37 cellular contexts compared by ENCODE assay signal in genomic region chr1:240517891-240518290, GRCh38.
"Had no signal": no experiment of that assay in that cellular context is flagged by ENCODE, and none has a peak within 500 bp of the region (broad histone marks: within the 10 kb centered on the region; RNA-seq: fewer than 3 reads in every experiment).

No MANE protein-coding gene starts in this region.

- H3K9me3 Mint-ChIP-seq: activated B cell treated with CpG ODN at 0.5 μM for 24 hours; activated CD4-positive, alpha-beta memory T cell treated with anti-CD3 and anti-CD28 coated beads for 36 hours; activated CD4-positive, alpha-beta T cell treated with anti-CD3 and anti-CD28 coated beads, Interleukin-2, amount 10 ng/mL, durations not matched to agents 24 days and 14 days; activated naive CD4-positive, alpha-beta T cell treated with anti-CD3 and anti-CD28 coated beads, Interleukin-2, amount 50 U/mL, for 24 hours; activated T-cell treated with anti-CD3 and anti-CD28 coated beads, Interleukin-2, amount 50 U/mL, for 24 hours; brain; T-helper 1 cell treated with Interleukin-12 subunit alpha and Interleukin-12 subunit beta and Interleukin-4 antibody, amounts not matched to agents 30 μg/mL and 1 μg/mL, for 36 hours; T-helper 2 cell treated with Interferon-gamma antibody and Interleukin-4, amounts not matched to agents 5 μg/mL and 100 μg/mL, for 36 hours had no signal

- H3K4me3 ChIP-seq: ascending aorta, cardiac muscle cell had no signal

- H3K4me1 Mint-ChIP-seq: activated B cell treated with CpG ODN at 0.5 μM for 24 hours; activated CD4-positive, alpha-beta T cell treated with anti-CD3 and anti-CD28 coated beads, Interleukin-2, amount 10 ng/mL, durations not matched to agents 24 days and 14 days; activated CD8-positive, alpha-beta memory T cell treated with anti-CD3 and anti-CD28 coated beads, Interleukin-2, amount 10 ng/mL, durations not matched to agents 7 days and 5 days; activated naive CD4-positive, alpha-beta T cell treated with anti-CD3 and anti-CD28 coated beads, Interleukin-2, amount 10 ng/mL, durations not matched to agents 7 days and 5 days; activated naive CD4-positive, alpha-beta T cell treated with anti-CD3 and anti-CD28 coated beads, Interleukin-2, amount 50 U/mL, for 24 hours; activated naive CD8-positive, alpha-beta T cell treated with anti-CD3 and anti-CD28 coated beads, Interleukin-2, amount 10 ng/mL, durations not matched to agents 7 days and 5 days; activated naive CD8-positive, alpha-beta T cell treated with anti-CD3 and anti-CD28 coated beads, Interleukin-2, amount 50 U/mL, for 24 hours; brain; central memory CD8-positive, alpha-beta T cell had no signal

- H3K36me3 ChIP-seq: ascending aorta, cardiac muscle cell had no signal

- DNase-seq: activated B cell treated with CpG ODN at 0.5 μM for 24 hours; activated CD4-positive, alpha-beta memory T cell treated with anti-CD3 and anti-CD28 coated beads for 36 hours; activated CD4-positive, alpha-beta T cell treated with anti-CD3 and anti-CD28 coated beads for 4 hours; activated CD4-positive, alpha-beta T cell treated with anti-CD3 and anti-CD28 coated beads, Interleukin-2, amount 10 ng/mL, durations not matched to agents 24 days and 14 days; activated CD4-positive, alpha-beta T cell treated with anti-CD3 and anti-CD28 coated beads, Interleukin-2, amount 50 U/mL, for 1 hour; activated CD4-positive, alpha-beta T cell treated with anti-CD3 and anti-CD28 coated beads, Interleukin-2, amount 50 U/mL, for 4 hours; activated CD4-positive, CD25-positive, alpha-beta regulatory T cell treated with anti-CD3 and anti-CD28 coated beads, Interleukin-2, amount 50 U/mL, for 72 hours; activated CD8-positive, alpha-beta memory T cell treated with anti-CD3 and anti-CD28 coated beads for 24 hours; activated CD8-positive, alpha-beta memory T cell treated with anti-CD3 and anti-CD28 coated beads, Interleukin-2, amount 10 ng/mL, durations not matched to agents 7 days and 5 days; activated CD8-positive, alpha-beta memory T cell treated with anti-CD3 and anti-CD28 coated beads, Interleukin-2, amount 50 U/mL, for 48 hours; activated CD8-positive, alpha-beta T cell treated with anti-CD3 and anti-CD28 coated beads for 36 hours; activated effector memory CD4-positive, alpha-beta T cell treated with Interleukin-2 at 50 U/mL for 16 hours; activated gamma-delta T cell; activated naive CD4-positive, alpha-beta T cell treated with anti-CD3 and anti-CD28 coated beads, Interleukin-2, amount 10 ng/mL, durations not matched to agents 7 days and 5 days; activated naive CD4-positive, alpha-beta T cell treated with Interleukin-2 at 50 U/mL for 16 hours; activated naive CD8-positive, alpha-beta T cell treated with anti-CD3 and anti-CD28 coated beads, Interleukin-2, amount 10 ng/mL, durations not matched to agents 7 days and 5 days; activated naive CD8-positive, alpha-beta T cell treated with anti-CD3 and anti-CD28 coated beads, Interleukin-2, amount 50 U/mL, for 24 hours; activated T-cell treated with anti-CD3 and anti-CD28 coated beads, Interleukin-2, amount 50 U/mL, for 24 hours; activated T-cell treated with anti-CD3 and anti-CD28 coated beads, Interleukin-2, amount 50 U/mL, for 48 hours; amygdala; anterior cingulate cortex; cerebellar nuclear complex; T-helper 1 cell; T-helper 2 cell; T-helper 9 cell had no signal

- H3K27ac Mint-ChIP-seq: activated B cell treated with CpG ODN at 0.5 μM for 24 hours; activated CD4-positive, alpha-beta memory T cell treated with anti-CD3 and anti-CD28 coated beads for 36 hours; activated CD4-positive, alpha-beta T cell treated with anti-CD3 and anti-CD28 coated beads, Interleukin-2, amount 10 ng/mL, durations not matched to agents 24 days and 14 days; activated CD8-positive, alpha-beta memory T cell treated with anti-CD3 and anti-CD28 coated beads, Interleukin-2, amount 10 ng/mL, durations not matched to agents 7 days and 5 days; activated CD8-positive, alpha-beta T cell treated with anti-CD3 and anti-CD28 coated beads for 36 hours; activated naive CD4-positive, alpha-beta T cell treated with anti-CD3 and anti-CD28 coated beads, Interleukin-2, amount 10 ng/mL, durations not matched to agents 7 days and 5 days; activated naive CD4-positive, alpha-beta T cell treated with anti-CD3 and anti-CD28 coated beads, Interleukin-2, amount 50 U/mL, for 24 hours; activated naive CD8-positive, alpha-beta T cell; activated naive CD8-positive, alpha-beta T cell treated with anti-CD3 and anti-CD28 coated beads, Interleukin-2, amount 10 ng/mL, durations not matched to agents 7 days and 5 days; activated naive CD8-positive, alpha-beta T cell treated with anti-CD3 and anti-CD28 coated beads, Interleukin-2, amount 50 U/mL, for 24 hours; activated T-cell treated with anti-CD3 and anti-CD28 coated beads, Interleukin-2, amount 50 U/mL, for 24 hours; activated T-helper 2 cell treated with anti-CD3 and anti-CD28 coated beads, Interferon-gamma antibody, Interleukin-2, Interleukin-4, amounts not matched to agents 10 μg/mL and 5 μg/mL and 100 μg/mL, durations not matched to agents 14 hours and 24 hours and 36 hours; brain; T-helper 1 cell treated with Interleukin-12 subunit alpha and Interleukin-12 subunit beta and Interleukin-4 antibody, amounts not matched to agents 30 μg/mL and 1 μg/mL, for 36 hours; T-helper 2 cell treated with Interferon-gamma antibody and Interleukin-4, amounts not matched to agents 5 μg/mL and 100 μg/mL, for 36 hours had no signal

- ATAC-seq: activated CD8-positive, alpha-beta memory T cell treated with anti-CD3 and anti-CD28 coated beads, Interleukin-2, amount 10 ng/mL, durations not matched to agents 7 days and 5 days; activated CD8-positive, alpha-beta T cell treated with anti-CD3 and anti-CD28 coated beads for 36 hours; activated naive CD8-positive, alpha-beta T cell treated with anti-CD3 and anti-CD28 coated beads, Interleukin-2, amount 50 U/mL, for 24 hours had no signal

- H3K4me3 Mint-ChIP-seq: activated B cell treated with CpG ODN at 0.5 μM for 24 hours; activated CD4-positive, alpha-beta memory T cell treated with anti-CD3 and anti-CD28 coated beads for 36 hours; activated CD4-positive, alpha-beta T cell treated with anti-CD3 and anti-CD28 coated beads, Interleukin-2, amount 10 ng/mL, durations not matched to agents 24 days and 14 days; activated CD8-positive, alpha-beta memory T cell treated with anti-CD3 and anti-CD28 coated beads, Interleukin-2, amount 10 ng/mL, durations not matched to agents 7 days and 5 days; activated CD8-positive, alpha-beta T cell treated with anti-CD3 and anti-CD28 coated beads for 36 hours; activated naive CD4-positive, alpha-beta T cell treated with anti-CD3 and anti-CD28 coated beads, Interleukin-2, amount 10 ng/mL, durations not matched to agents 7 days and 5 days; activated naive CD4-positive, alpha-beta T cell treated with anti-CD3 and anti-CD28 coated beads, Interleukin-2, amount 50 U/mL, for 24 hours; activated naive CD8-positive, alpha-beta T cell; activated naive CD8-positive, alpha-beta T cell treated with anti-CD3 and anti-CD28 coated beads, Interleukin-2, amount 10 ng/mL, durations not matched to agents 7 days and 5 days; activated naive CD8-positive, alpha-beta T cell treated with anti-CD3 and anti-CD28 coated beads, Interleukin-2, amount 50 U/mL, for 24 hours; activated T-cell treated with anti-CD3 and anti-CD28 coated beads, Interleukin-2, amount 50 U/mL, for 24 hours; brain; central memory CD8-positive, alpha-beta T cell; T-helper 1 cell treated with Interleukin-12 subunit alpha and Interleukin-12 subunit beta and Interleukin-4 antibody, amounts not matched to agents 30 μg/mL and 1 μg/mL, for 36 hours; T-helper 2 cell treated with Interferon-gamma antibody and Interleukin-4, amounts not matched to agents 5 μg/mL and 100 μg/mL, for 36 hours had no signal

- H3K9me3 ChIP-seq: ascending aorta had no signal

- H3K27ac ChIP-seq: ascending aorta, cardiac muscle cell, VCaP had no signal

- H3K27me3 ChIP-seq: ascending aorta, cardiac muscle cell had no signal

- H3K27me3 Mint-ChIP-seq: activated B cell treated with CpG ODN at 0.5 μM for 24 hours; activated CD4-positive, alpha-beta memory T cell treated with anti-CD3 and anti-CD28 coated beads for 36 hours; activated CD4-positive, alpha-beta T cell treated with anti-CD3 and anti-CD28 coated beads, Interleukin-2, amount 10 ng/mL, durations not matched to agents 24 days and 14 days; activated CD8-positive, alpha-beta memory T cell treated with anti-CD3 and anti-CD28 coated beads, Interleukin-2, amount 10 ng/mL, durations not matched to agents 7 days and 5 days; activated naive CD4-positive, alpha-beta T cell treated with anti-CD3 and anti-CD28 coated beads, Interleukin-2, amount 10 ng/mL, durations not matched to agents 7 days and 5 days; activated naive CD8-positive, alpha-beta T cell; activated naive CD8-positive, alpha-beta T cell treated with anti-CD3 and anti-CD28 coated beads, Interleukin-2, amount 10 ng/mL, durations not matched to agents 7 days and 5 days; activated T-cell treated with anti-CD3 and anti-CD28 coated beads, Interleukin-2, amount 50 U/mL, for 24 hours; central memory CD8-positive, alpha-beta T cell had no signal

- FAIRE-seq: bronchial epithelial cell, TTC549 had no signal

- H3K36me3 Mint-ChIP-seq: activated CD4-positive, alpha-beta memory T cell treated with anti-CD3 and anti-CD28 coated beads for 36 hours; activated naive CD4-positive, alpha-beta T cell treated with anti-CD3 and anti-CD28 coated beads, Interleukin-2, amount 10 ng/mL, durations not matched to agents 7 days and 5 days; activated naive CD4-positive, alpha-beta T cell treated with anti-CD3 and anti-CD28 coated beads, Interleukin-2, amount 50 U/mL, for 24 hours; activated naive CD8-positive, alpha-beta T cell; activated naive CD8-positive, alpha-beta T cell treated with anti-CD3 and anti-CD28 coated beads, Interleukin-2, amount 10 ng/mL, durations not matched to agents 7 days and 5 days had no signal
